ENCODE assay signal across 11 cellular contexts in the genomic region with DNA sequence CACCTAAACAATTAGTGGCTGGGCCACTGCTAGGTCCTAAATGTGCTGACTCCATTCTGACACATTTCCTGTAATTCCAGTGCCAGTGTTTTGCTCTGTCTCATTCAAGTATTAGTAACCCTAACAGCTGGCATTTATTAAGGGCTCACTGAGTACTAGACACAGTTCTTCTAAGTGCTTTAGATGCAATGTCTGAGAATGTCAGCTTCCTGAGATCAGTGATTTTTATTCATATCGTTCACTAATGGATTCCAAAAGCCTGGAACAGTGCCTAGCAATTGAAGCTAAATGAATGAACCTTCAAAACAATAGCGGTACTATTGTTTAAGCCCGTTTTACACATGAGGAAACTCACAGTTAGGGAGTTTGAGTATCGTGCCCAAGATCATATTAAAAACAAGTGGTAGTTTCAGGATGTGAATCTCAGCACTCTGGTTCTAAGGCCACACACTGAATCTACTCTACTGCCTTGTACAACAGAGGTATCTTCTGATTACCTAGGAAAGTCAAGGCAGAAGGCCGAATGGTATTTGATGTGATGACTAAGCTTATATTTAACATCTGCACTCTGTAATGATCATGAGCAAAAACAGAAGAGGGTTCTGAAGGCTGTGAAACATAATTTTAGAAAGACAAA.
DNase-seq lines count a peak whose midpoint lies in the region; ATAC-seq and TF ChIP-seq lines count a peak whose summit lies in the region.
"Had no signal": no experiment of that assay in that cellular context is flagged by ENCODE, and none has a peak within 500 bp of the region (broad histone marks: within the 10 kb centered on the region; RNA-seq: fewer than 3 reads in every experiment).

No MANE protein-coding gene starts in this region.

- ATAC-seq in right cardiac atrium (peak; percentile 81 to 98), HG02763 (IDR thresholded peaks at IDR 0.05; ENCODE audit: unreplicated experiment) (no peak), HG03135 (IDR thresholded peaks at IDR 0.05; ENCODE audit: unreplicated experiment) (no peak)

- intact Hi-C loops in right cardiac atrium (cut with DNase I), result no loop called here

- H3K27me3 ChIP-seq in right cardiac atrium (ENCODE audit: control insufficient read depth, insufficient read depth), result no peaks in the 10 kb centered on the region
- no peaks in the 10 kb centered on the region for H3K27me3 ChIP-seq in suprapubic skin
- H3K27me3 ChIP-seq: testis had no signal

- TF ChIP-seq POLR2A in suprapubic skin (IDR thresholded peaks at IDR 0.05), result no peak

- H3K4me1 ChIP-seq in right cardiac atrium (ENCODE audit: control insufficient read depth, insufficient read depth, low read length), result no peaks in the 10 kb centered on the region
- peaks cover 4% of the 10 kb centered on the region for H3K4me1 ChIP-seq in suprapubic skin
- H3K4me1 ChIP-seq: prostate gland, testis had no signal

- no peak overlapping the region for H3K27ac ChIP-seq in right cardiac atrium (ENCODE audit: low read length)
- peak overlapping the region; percentile 57 for H3K27ac ChIP-seq in suprapubic skin
- H3K27ac ChIP-seq: prostate gland, testis had no signal

- TF ChIP-seq EP300 in suprapubic skin (IDR thresholded peaks at IDR 0.05), result no peak

- no peak for TF ChIP-seq CTCF in suprapubic skin (IDR thresholded peaks at IDR 0.05)

- H3K36me3 ChIP-seq in suprapubic skin, result no peaks in the 10 kb centered on the region
- H3K36me3 ChIP-seq: prostate gland had no signal

- H3K9me3 ChIP-seq in right cardiac atrium (ENCODE audit: control insufficient read depth, low read length) (no peaks in the 10 kb centered on the region), suprapubic skin (no peaks in the 10 kb centered on the region)
- H3K9me3 ChIP-seq: prostate gland, testis had no signal

- WGBS in right cardiac atrium, result 28% methylated on average over 5 of the region's 5 CpGs
- WGBS in suprapubic skin, result 49% methylated on average over 5 of the region's 5 CpGs

- DNase-seq in HS-27A (ENCODE audit: low read depth), result peak; percentile 9
- DNase-seq in amniotic epithelial cell (ENCODE audit: low read depth), result peak; percentile 39
- DNase-seq in right cardiac atrium, result no peak
- no peak for DNase-seq in suprapubic skin (ENCODE audit: low spot score in 2 of 2)
- no peak for DNase-seq in activated CD4-positive, alpha-beta T cell treated with anti-CD3 and anti-CD28 coated beads, Interleukin-2, amount 50 U/mL, for 1 hour
- DNase-seq: endodermal cell, NCI-H2107, testis had no signal

- H3K4me3 ChIP-seq in right cardiac atrium (ENCODE audit: low read length), result no peak overlapping the region
- H3K4me3 ChIP-seq in suprapubic skin, result no peak overlapping the region
- H3K4me3 ChIP-seq: prostate gland, testis had no signal

Comparison
In these comparisons a context has a peak if more than half of its experiments do, and no peak if none do; other contexts are left out.
1. DNase-seq: peak in HS-27A (single experiment) and amniotic epithelial cell (single experiment); none in right cardiac atrium (0 of 3), suprapubic skin (0 of 2) and activated CD4-positive, alpha-beta T cell treated with anti-CD3 and anti-CD28 coated beads, Interleukin-2, amount 50 U/mL, for 1 hour (single experiment).
2. ATAC-seq: peak in right cardiac atrium (2 of 2); none in HG02763 (single experiment) and HG03135 (single experiment).